Comparison of ENCODE assay signal across 17 cellular contexts in genomic region chr11:28649922-28650321, GRCh38.
"Had no signal": no experiment of that assay in that cellular context is flagged by ENCODE, and none has a peak within 500 bp of the region (broad histone marks: within the 10 kb centered on the region; RNA-seq: fewer than 3 reads in every experiment).

No MANE protein-coding gene starts in this region.

- H3K79me2 ChIP-seq: hepatocyte had no signal

- H2AFZ ChIP-seq: hepatocyte had no signal

- H3K4me1 ChIP-seq: left lung, pancreas had no signal

- FAIRE-seq: kidney, pancreas, urothelium cell line had no signal

- ATAC-seq: activated CD8-positive, alpha-beta memory T cell treated with anti-CD3 and anti-CD28 coated beads, Interleukin-2, amount 10 ng/mL, durations not matched to agents 7 days and 5 days; body of pancreas; effector memory CD8-positive, alpha-beta T cell; left lung; mucosa of descending colon; naive thymus-derived CD4-positive, alpha-beta T cell; pancreas; sciatic nerve; T-helper 17 cell had no signal

- H3K27ac ChIP-seq: body of pancreas, hepatocyte, left lung, pancreas, WERI-Rb-1 had no signal

- H3K4me3 ChIP-seq: body of pancreas, hepatocyte, left lung, mucosa of descending colon, pancreas had no signal

- H3K4me2 ChIP-seq: hepatocyte had no signal

- H3K9me3 ChIP-seq: mucosa of descending colon, pancreas had no signal

- H3K36me3 ChIP-seq: left lung, pancreas, WERI-Rb-1 had no signal

- H3K27me3 ChIP-seq: body of pancreas, hepatocyte, left lung, pancreas had no signal

- DNase-seq: activated CD4-positive, alpha-beta memory T cell treated with anti-CD3 and anti-CD28 coated beads for 36 hours; activated CD8-positive, alpha-beta memory T cell treated with anti-CD3 and anti-CD28 coated beads, Interleukin-2, amount 10 ng/mL, durations not matched to agents 7 days and 5 days; activated naive CD4-positive, alpha-beta T cell treated with anti-CD3 and anti-CD28 coated beads, Interleukin-2, amount 50 U/mL, for 16 hours; activated T-cell treated with anti-CD3 and anti-CD28 coated beads, Interleukin-2, amount 50 U/mL, for 24 hours; body of pancreas; effector memory CD8-positive, alpha-beta T cell; kidney; left lung; mucosa of descending colon; naive thymus-derived CD4-positive, alpha-beta T cell; pancreas; stimulated activated CD4-positive, alpha-beta T cell treated with anti-CD3 and anti-CD28 coated beads, Interleukin-1b, Interleukin-23, amount 100 ng/mL, for 48 hours; T-helper 17 cell; WERI-Rb-1 had no signal
